11 cellular contexts compared by ENCODE assay signal in genomic region chr12:125149160-125150108, GRCh38. TPM values are rescaled to one million over a fixed set of nuclear protein-coding genes. Genes with fewer than 3 reads are reported as not detected.
DNase-seq lines count a peak whose midpoint lies in the region; ATAC-seq and TF ChIP-seq lines count a peak whose summit lies in the region.
"Had no signal": no experiment of that assay in that cellular context is flagged by ENCODE, and none has a peak within 500 bp of the region (broad histone marks: within the 10 kb centered on the region; RNA-seq: fewer than 3 reads in every experiment).

No MANE protein-coding gene starts in this region.

- ATAC-seq in GM19324 (IDR thresholded peaks at IDR 0.05; ENCODE audit: low FRiP score, unreplicated experiment) (peak; percentile 85), HG02973 (IDR thresholded peaks at IDR 0.05; ENCODE audit: unreplicated experiment) (peak; percentile 98)
- ATAC-seq in activated naive CD8-positive, alpha-beta T cell treated with anti-CD3 and anti-CD28 coated beads, Interleukin-2, amount 50 U/mL, for 24 hours, result no peak

- no peaks in the 10 kb centered on the region for H3K4me1 Mint-ChIP-seq in activated naive CD8-positive, alpha-beta T cell treated with anti-CD3 and anti-CD28 coated beads, Interleukin-2, amount 50 U/mL, for 24 hours
- H3K4me1 Mint-ChIP-seq in activated T-helper 2 cell treated with anti-CD3 and anti-CD28 coated beads, Interferon-gamma antibody, Interleukin-2, Interleukin-4, amounts not matched to agents 10 μg/mL and 5 μg/mL and 100 μg/mL, durations not matched to agents 14 hours and 24 hours and 36 hours (ENCODE audit: low read depth), result no peaks in the 10 kb centered on the region
- H3K4me1 Mint-ChIP-seq: activated naive CD4-positive, alpha-beta T cell treated with anti-CD3 and anti-CD28 coated beads, Interleukin-2, amount 50 U/mL, for 24 hours; CD4-positive, CD25-positive, alpha-beta regulatory T cell had no signal

- intact Hi-C loops in activated T-helper 2 cell treated with anti-CD3 and anti-CD28 coated beads, Interferon-gamma antibody, Interleukin-2, Interleukin-4, amounts not matched to agents 10 μg/mL and 5 μg/mL and 100 μg/mL, durations not matched to agents 14 hours and 24 hours and 36 hours (cut with micrococcal nuclease), result no loop called here

- no peak for TF ChIP-seq CTCF in GM06990 (IDR thresholded peaks at IDR 0.05; ENCODE audit: insufficient read depth, low read length, poor library complexity, severe bottlenecking)

- no peak overlapping the region for H3K4me3 Mint-ChIP-seq in activated naive CD8-positive, alpha-beta T cell treated with anti-CD3 and anti-CD28 coated beads, Interleukin-2, amount 50 U/mL, for 24 hours
- H3K4me3 Mint-ChIP-seq in activated T-helper 2 cell treated with anti-CD3 and anti-CD28 coated beads, Interferon-gamma antibody, Interleukin-2, Interleukin-4, amounts not matched to agents 10 μg/mL and 5 μg/mL and 100 μg/mL, durations not matched to agents 14 hours and 24 hours and 36 hours (ENCODE audit: low read depth), result no peak overlapping the region
- H3K4me3 Mint-ChIP-seq: activated naive CD4-positive, alpha-beta T cell treated with anti-CD3 and anti-CD28 coated beads, Interleukin-2, amount 50 U/mL, for 24 hours had no signal

- DNase-seq in GM06990 (ENCODE audit: extremely low read depth, insufficient read length), result peak; percentile 71
- DNase-seq in NOMO-1 treated with DMSO at 0.1 percent for 48 hours (lab: John Stamatoyannopoulos, UW; ENCODE audit: unreplicated experiment), result peak; percentile 62
- no peak for DNase-seq in activated naive CD8-positive, alpha-beta T cell treated with anti-CD3 and anti-CD28 coated beads, Interleukin-2, amount 50 U/mL, for 24 hours
- DNase-seq in activated T-helper 2 cell treated with anti-CD3 and anti-CD28 coated beads, Interferon-gamma antibody, Interleukin-2, Interleukin-4, amounts not matched to agents 10 μg/mL and 5 μg/mL and 100 μg/mL, durations not matched to agents 14 hours and 24 hours and 36 hours (ENCODE audit: low spot score), result no peak
- no peak for DNase-seq in stimulated activated naive CD4-positive, alpha-beta T cell (lab: John Stamatoyannopoulos, UW)
- no peak for DNase-seq in LoVo (ENCODE audit: low spot score)
- DNase-seq: CD4-positive, CD25-positive, alpha-beta regulatory T cell; SK-N-SH had no signal

- H3K4me3 ChIP-seq in GM06990 (replicated peaks; ENCODE audit: low read depth, low read length), result peak overlapping the region; percentile 13; the same call in 1 of the 2 replicates

- no peaks in the 10 kb centered on the region; the same call in 1 of the 2 replicates for H3K36me3 ChIP-seq in GM06990 (ENCODE audit: control insufficient read depth, insufficient read depth, low read length)

- H3K27me3 ChIP-seq in GM06990 (replicated peaks; ENCODE audit: control insufficient read depth, insufficient read depth, low read length), result no peaks in the 10 kb centered on the region

- H3K27ac Mint-ChIP-seq in activated naive CD8-positive, alpha-beta T cell treated with anti-CD3 and anti-CD28 coated beads, Interleukin-2, amount 50 U/mL, for 24 hours, result no peak overlapping the region
- no peak overlapping the region for H3K27ac Mint-ChIP-seq in activated T-helper 2 cell treated with anti-CD3 and anti-CD28 coated beads, Interferon-gamma antibody, Interleukin-2, Interleukin-4, amounts not matched to agents 10 μg/mL and 5 μg/mL and 100 μg/mL, durations not matched to agents 14 hours and 24 hours and 36 hours
- H3K27ac Mint-ChIP-seq: activated naive CD4-positive, alpha-beta T cell treated with anti-CD3 and anti-CD28 coated beads, Interleukin-2, amount 50 U/mL, for 24 hours had no signal

- H3K27me3 Mint-ChIP-seq in activated naive CD8-positive, alpha-beta T cell treated with anti-CD3 and anti-CD28 coated beads, Interleukin-2, amount 50 U/mL, for 24 hours, result peaks cover 3% of the 10 kb centered on the region
- H3K27me3 Mint-ChIP-seq in activated T-helper 2 cell treated with anti-CD3 and anti-CD28 coated beads, Interferon-gamma antibody, Interleukin-2, Interleukin-4, amounts not matched to agents 10 μg/mL and 5 μg/mL and 100 μg/mL, durations not matched to agents 14 hours and 24 hours and 36 hours (ENCODE audit: low read depth), result no peaks in the 10 kb centered on the region
- H3K27me3 Mint-ChIP-seq: activated naive CD4-positive, alpha-beta T cell treated with anti-CD3 and anti-CD28 coated beads, Interleukin-2, amount 50 U/mL, for 24 hours had no signal

- H3K9me3 Mint-ChIP-seq in activated naive CD8-positive, alpha-beta T cell treated with anti-CD3 and anti-CD28 coated beads, Interleukin-2, amount 50 U/mL, for 24 hours, result no peaks in the 10 kb centered on the region
- H3K9me3 Mint-ChIP-seq in activated T-helper 2 cell treated with anti-CD3 and anti-CD28 coated beads, Interferon-gamma antibody, Interleukin-2, Interleukin-4, amounts not matched to agents 10 μg/mL and 5 μg/mL and 100 μg/mL, durations not matched to agents 14 hours and 24 hours and 36 hours, result no peaks in the 10 kb centered on the region
- H3K9me3 Mint-ChIP-seq: activated naive CD4-positive, alpha-beta T cell treated with anti-CD3 and anti-CD28 coated beads, Interleukin-2, amount 50 U/mL, for 24 hours had no signal

- H3K36me3 Mint-ChIP-seq in activated naive CD8-positive, alpha-beta T cell treated with anti-CD3 and anti-CD28 coated beads, Interleukin-2, amount 50 U/mL, for 24 hours (ENCODE audit: low read depth), result no peaks in the 10 kb centered on the region
- H3K36me3 Mint-ChIP-seq in activated T-helper 2 cell treated with anti-CD3 and anti-CD28 coated beads, Interferon-gamma antibody, Interleukin-2, Interleukin-4, amounts not matched to agents 10 μg/mL and 5 μg/mL and 100 μg/mL, durations not matched to agents 14 hours and 24 hours and 36 hours (ENCODE audit: low read depth), result no peaks in the 10 kb centered on the region
- H3K36me3 Mint-ChIP-seq: activated naive CD4-positive, alpha-beta T cell treated with anti-CD3 and anti-CD28 coated beads, Interleukin-2, amount 50 U/mL, for 24 hours; CD4-positive, CD25-positive, alpha-beta regulatory T cell had no signal

RNA-seq across cellular contexts. Expression of gene TMEM132B, which starts 36.8 kb away (rescaled TPM):
- not detected in 2 replicates for total RNA-seq in activated T-helper 2 cell treated with anti-CD3 and anti-CD28 coated beads, Interferon-gamma antibody, Interleukin-2, Interleukin-4, amounts not matched to agents 10 μg/mL and 5 μg/mL and 100 μg/mL, durations not matched to agents 14 hours and 24 hours and 36 hours
- total RNA-seq: CD4-positive, CD25-positive, alpha-beta regulatory T cell had no signal

Comparison
In these comparisons a context has a peak if more than half of its experiments do, and no peak if none do; other contexts are left out.
1. DNase-seq: peak in GM06990 (single experiment) and NOMO-1 treated with DMSO at 0.1 percent for 48 hours (single experiment); none in activated naive CD8-positive, alpha-beta T cell treated with anti-CD3 and anti-CD28 coated beads, Interleukin-2, amount 50 U/mL, for 24 hours (single experiment), activated T-helper 2 cell treated with anti-CD3 and anti-CD28 coated beads, Interferon-gamma antibody, Interleukin-2, Interleukin-4, amounts not matched to agents 10 μg/mL and 5 μg/mL and 100 μg/mL, durations not matched to agents 14 hours and 24 hours and 36 hours (single experiment), stimulated activated naive CD4-positive, alpha-beta T cell (0 of 6) and LoVo (single experiment).